ENCODE assay signal across 11 cellular contexts in genomic region chr5:73121109-73121443, GRCh38. TPM values are rescaled to one million over a fixed set of nuclear protein-coding genes. Genes with fewer than 3 reads are reported as not detected.
DNase-seq lines count a peak whose midpoint lies in the region; ATAC-seq and TF ChIP-seq lines count a peak whose summit lies in the region.
"Had no signal": no experiment of that assay in that cellular context is flagged by ENCODE, and none has a peak within 500 bp of the region (broad histone marks: within the 10 kb centered on the region; RNA-seq: fewer than 3 reads in every experiment).

No MANE protein-coding gene starts in this region.

- TF ChIP-seq CTCF in fibroblast of the aortic adventitia (IDR thresholded peaks at IDR 0.05; ENCODE audit: insufficient read depth, low read length) (no peak), progenitor cell of endocrine pancreas (IDR thresholded peaks at IDR 0.05; ENCODE audit: unreplicated experiment) (no peak)

- H3K4me1 ChIP-seq in ES-I3 (ENCODE audit: insufficient read depth, low read length) = peaks cover 8% of the 10 kb centered on the region; the same call in 1 of the 2 replicates

- H3K4me1 Mint-ChIP-seq in T-cell (peaks cover 20 to 31% (median 27%) of the 10 kb centered on the region in 3 donors), progenitor cell of endocrine pancreas (ENCODE audit: low read depth) (peaks cover 12% of the 10 kb centered on the region)

- H3K36me3 Mint-ChIP-seq in T-cell (no peaks in the 10 kb centered on the region), progenitor cell of endocrine pancreas (ENCODE audit: insufficient read depth) (no peaks in the 10 kb centered on the region)

- peak overlapping the region; percentile 39 to 52 (median 42) for H3K4me3 Mint-ChIP-seq in T-cell
- peak overlapping the region; percentile 77 for H3K4me3 Mint-ChIP-seq in progenitor cell of endocrine pancreas (ENCODE audit: low read depth)

- peak overlapping the region; percentile 64; the same call in 1 of the 2 replicates for H3K9ac ChIP-seq in ES-I3 (ENCODE audit: low read depth, low read length)

- CTCF ChIA-PET in T-cell (lab: Charles Lee) = no interaction called here

- no peak overlapping the region for H3K27ac ChIP-seq in substantia nigra (ENCODE audit: low read depth, low read length, poor library complexity, severe bottlenecking)
- H3K27ac ChIP-seq: heart left ventricle had no signal

- H3K4me3 ChIP-seq in fibroblast of the aortic adventitia (ENCODE audit: low read depth, low read length) = peak overlapping the region; percentile 75
- H3K4me3 ChIP-seq: GM12878 had no signal

- H3K36me3 ChIP-seq in ES-I3 (ENCODE audit: insufficient read depth, low read length) = no peaks in the 10 kb centered on the region
- H3K36me3 ChIP-seq: heart left ventricle had no signal

- H3K27me3 Mint-ChIP-seq in T-cell (peaks cover 51 to 74% of the 10 kb centered on the region in 2 donors), progenitor cell of endocrine pancreas (peaks cover 68% of the 10 kb centered on the region)

- ATAC-seq in T-cell (replicated peaks in 1 of 4) (no peak), HG03039 (IDR thresholded peaks at IDR 0.05; ENCODE audit: unreplicated experiment) (no peak)

- H3K9me3 Mint-ChIP-seq in T-cell = no peaks in the 10 kb centered on the region
- H3K9me3 Mint-ChIP-seq in progenitor cell of endocrine pancreas (ENCODE audit: low read depth) = no peaks in the 10 kb centered on the region

- no peak overlapping the region for H3K27ac Mint-ChIP-seq in T-cell
- H3K27ac Mint-ChIP-seq in progenitor cell of endocrine pancreas = peak overlapping the region; percentile 88

- DNase-seq in T-cell (no peak), fibroblast of the aortic adventitia (ENCODE audit: low read depth) (peak; percentile 48), progenitor cell of endocrine pancreas (ENCODE audit: low spot score, unreplicated experiment) (no peak), substantia nigra (lab: John Stamatoyannopoulos, UW) (no peak), ureter (ENCODE audit: low spot score) (no peak)
- DNase-seq in activated CD4-positive, alpha-beta T cell treated with anti-CD3 and anti-CD28 coated beads, Interleukin-2, amount 50 U/mL, for 48 hours = no peak
- DNase-seq: heart left ventricle had no signal

- no peaks in the 10 kb centered on the region for H3K9me3 ChIP-seq in ES-I3 (ENCODE audit: control insufficient read depth, insufficient read depth, low read length)

- POLR2A ChIA-PET in T-cell (lab: Charles Lee) = no interaction called here

RNA-seq across cellular contexts. Expression of gene TMEM171, which starts 0.7 kb away (rescaled TPM):
- under 1 TPM in 1 of 5 donors, not detected in 4; 0.47 TPM for total RNA-seq in T-cell
- total RNA-seq in fibroblast of the aortic adventitia (ENCODE audit: low replicate concordance) = 0.90 and 13.1 TPM in 2 replicates
- total RNA-seq in progenitor cell of endocrine pancreas = 7.1 and 7.7 TPM in 2 replicates
- 2.4 TPM for total RNA-seq in ureter
- total RNA-seq: GM12878 had no signal

RNA-seq across cellular contexts. Expression of gene TMEM174, which starts 51.9 kb away (rescaled TPM):
- total RNA-seq in T-cell (not detected), fibroblast of the aortic adventitia (ENCODE audit: low replicate concordance) (not detected in 2 replicates), progenitor cell of endocrine pancreas (not detected in 2 replicates), ureter (not detected)
- total RNA-seq: GM12878, heart left ventricle, NCI-H460 had no signal
